ENCODE assay signal across 16 cellular contexts in genomic region chr14:67527756-67528155, GRCh38. TPM values are rescaled to one million over a fixed set of nuclear protein-coding genes. Genes with fewer than 3 reads are reported as not detected.
"Had no signal": no experiment of that assay in that cellular context is flagged by ENCODE, and none has a peak within 500 bp of the region (broad histone marks: within the 10 kb centered on the region; RNA-seq: fewer than 3 reads in every experiment).

No MANE protein-coding gene starts in this region.

- H2AFZ ChIP-seq: hepatocyte had no signal

- H3K36me3 ChIP-seq: neutrophil, right atrium auricular region, stomach, tibial artery, upper lobe of left lung, vagina had no signal

- H3K9me3 ChIP-seq: neutrophil, right atrium auricular region, stomach, tibial artery, upper lobe of left lung, vagina had no signal

- DNase-seq: foreskin melanocyte; head of caudate nucleus; naive thymus-derived CD4-positive, alpha-beta T cell; nephron progenitor cell; stimulated activated CD4-positive, alpha-beta T cell treated with anti-CD3 and anti-CD28 coated beads, Interleukin-12 subunit alpha, Interleukin-12 subunit beta, amount 100 ng/mL, for 4 hours; stimulated activated naive CD4-positive, alpha-beta T cell; stomach; tibial artery; upper lobe of left lung had no signal

- H3K27me3 ChIP-seq: hepatocyte, right atrium auricular region, vagina had no signal

- ATAC-seq: naive thymus-derived CD4-positive, alpha-beta T cell had no signal

- FAIRE-seq: colon, small intestine had no signal

- H3K79me2 ChIP-seq: hepatocyte had no signal

- H3K27ac ChIP-seq: hepatocyte, neutrophil, right atrium auricular region, stomach, tibial artery, upper lobe of left lung, vagina had no signal

- H3K4me3 ChIP-seq: hepatocyte, right atrium auricular region, stomach, tibial artery, upper lobe of left lung, vagina had no signal

- H3K4me2 ChIP-seq: hepatocyte had no signal

RNA-seq across cellular contexts. Expression of gene PLEKHH1, which starts 5.3 kb away (rescaled TPM):
- total RNA-seq: mononuclear cell had no signal
- polyA plus RNA-seq: naive thymus-derived CD4-positive, alpha-beta T cell had no signal
